ENCODE assay signal across 24 cellular contexts in genomic region chr3:151091685-151092352, GRCh38. TPM values are rescaled to one million over a fixed set of nuclear protein-coding genes. Genes with fewer than 3 reads are reported as not detected.
A peak's percentile ranks its signal among the peaks of the same experiment; 100 is the strongest.
DNase-seq lines count a peak whose midpoint lies in the region; ATAC-seq, FAIRE-seq and TF ChIP-seq lines count a peak whose summit lies in the region.
"Had no signal": no experiment of that assay in that cellular context is flagged by ENCODE, and none has a peak within 500 bp of the region (broad histone marks: within the 10 kb centered on the region; RNA-seq: fewer than 3 reads in every experiment).

No MANE protein-coding gene starts in this region.

- intact Hi-C loops in Right ventricle myocardium inferior (cut with DNase I) = no loop called here

- peak; percentile 29 for ATAC-seq in stimulated activated naive CD8-positive, alpha-beta T cell treated with anti-CD3 and anti-CD28 coated beads, Interleukin-15, amount 100 ng/mL, for 72 hours
- ATAC-seq in stimulated activated naive CD8-positive, alpha-beta T cell treated with anti-CD3 and anti-CD28 coated beads, Interleukin-15, Interleukin-2, amounts not matched to agents 100 U/mL and 50 U/mL, for 24 hours = no peak
- no peak for ATAC-seq in Right ventricle myocardium inferior

- TF ChIP-seq CTCF in fibroblast of the aortic adventitia (IDR thresholded peaks at IDR 0.05; ENCODE audit: insufficient read depth, low read length) (no peak), D721Med (IDR thresholded peaks at IDR 0.05; ENCODE audit: insufficient read depth, missing control alignments) (no peak)

- peaks cover 26% of the 10 kb centered on the region for H3K27me3 Mint-ChIP-seq in stimulated activated naive CD8-positive, alpha-beta T cell treated with anti-CD3 and anti-CD28 coated beads, Interleukin-15, amount 100 ng/mL, for 72 hours

- H3K4me1 Mint-ChIP-seq in stimulated activated naive CD8-positive, alpha-beta T cell treated with anti-CD3 and anti-CD28 coated beads, Interleukin-15, amount 100 ng/mL, for 72 hours = peaks cover 6% of the 10 kb centered on the region

- no peak overlapping the region for H3K27ac ChIP-seq in SK-N-MC
- H3K27ac ChIP-seq: 22Rv1, coronary artery, KMS-11, stomach, upper lobe of left lung had no signal

- H3K9ac ChIP-seq in SK-N-MC (ENCODE audit: insufficient read length) = no peak overlapping the region
- H3K9ac ChIP-seq: KMS-11 had no signal

- no peak for DNase-seq in stimulated activated naive CD8-positive, alpha-beta T cell treated with anti-CD3 and anti-CD28 coated beads, Interleukin-15, amount 100 ng/mL, for 72 hours
- DNase-seq in stimulated activated naive CD8-positive, alpha-beta T cell treated with anti-CD3 and anti-CD28 coated beads, Interleukin-15, Interleukin-2, amounts not matched to agents 100 U/mL and 50 U/mL, for 24 hours = no peak
- DNase-seq in SK-N-MC (ENCODE audit: low read depth, low spot score) (peak; percentile 5), fibroblast of the aortic adventitia (ENCODE audit: low read depth) (peak; percentile 4), DMS153 (lab: John Stamatoyannopoulos, UW) (no peak), D721Med (ENCODE audit: insufficient read length, low spot score) (no peak), HuH-7 (ENCODE audit: low spot score) (no peak), Right ventricle myocardium inferior (ENCODE audit: missing footprints) (no peak)
- DNase-seq: activated CD4-positive, alpha-beta T cell treated with anti-CD3 and anti-CD28 coated beads, Interleukin-2, amount 10 ng/mL, durations not matched to agents 24 days and 14 days; activated CD8-positive, alpha-beta memory T cell treated with anti-CD3 and anti-CD28 coated beads, Interleukin-2, amount 50 U/mL, for 4 hours; immature natural killer cell; NCI-H1417; NCI-H524 treated with DMSO at 0.1 percent for 48 hours; nucleus accumbens; SHP77; stimulated activated CD4-positive, alpha-beta T cell treated with anti-CD3 and anti-CD28 coated beads, Interleukin-4, amount 100 ng/mL, for 24 hours; stomach; T-helper 1 cell; upper lobe of left lung had no signal

- H3K4me3 ChIP-seq in SK-N-MC (no peak overlapping the region), fibroblast of the aortic adventitia (ENCODE audit: low read depth, low read length) (no peak overlapping the region)
- H3K4me3 ChIP-seq: coronary artery, lung, stomach, upper lobe of left lung had no signal

- no peaks in the 10 kb centered on the region for H3K9me3 ChIP-seq in SK-N-MC (ENCODE audit: low read depth, low read length)
- H3K9me3 ChIP-seq: stomach, upper lobe of left lung had no signal

- H3K36me3 ChIP-seq in SK-N-MC (ENCODE audit: insufficient read depth, low read length) = no peaks in the 10 kb centered on the region
- H3K36me3 ChIP-seq: stomach, upper lobe of left lung had no signal

- FAIRE-seq in D721Med (lab: Jason Lieb, UNC) = no peak
- FAIRE-seq: endometrium had no signal

- no peaks in the 10 kb centered on the region for H3K9me3 Mint-ChIP-seq in stimulated activated naive CD8-positive, alpha-beta T cell treated with anti-CD3 and anti-CD28 coated beads, Interleukin-15, amount 100 ng/mL, for 72 hours
- H3K9me3 Mint-ChIP-seq: activated CD4-positive, alpha-beta T cell treated with anti-CD3 and anti-CD28 coated beads, Interleukin-2, amount 10 ng/mL, durations not matched to agents 24 days and 14 days; immature natural killer cell had no signal

- H3K4me3 Mint-ChIP-seq in stimulated activated naive CD8-positive, alpha-beta T cell treated with anti-CD3 and anti-CD28 coated beads, Interleukin-15, amount 100 ng/mL, for 72 hours = no peak overlapping the region
- H3K4me3 Mint-ChIP-seq: activated CD4-positive, alpha-beta T cell treated with anti-CD3 and anti-CD28 coated beads, Interleukin-2, amount 10 ng/mL, durations not matched to agents 24 days and 14 days; immature natural killer cell had no signal

- no peak overlapping the region for H3K27ac Mint-ChIP-seq in stimulated activated naive CD8-positive, alpha-beta T cell treated with anti-CD3 and anti-CD28 coated beads, Interleukin-15, amount 100 ng/mL, for 72 hours
- H3K27ac Mint-ChIP-seq: activated CD4-positive, alpha-beta T cell treated with anti-CD3 and anti-CD28 coated beads, Interleukin-2, amount 10 ng/mL, durations not matched to agents 24 days and 14 days; immature natural killer cell had no signal

RNA-seq across cellular contexts. Expression of gene MED12L, which starts 6.4 kb away (rescaled TPM):
- 0.72 and 1.3 TPM in 2 replicates for total RNA-seq in fibroblast of the aortic adventitia (ENCODE audit: low replicate concordance)
- 0.49 TPM for total RNA-seq in Right ventricle myocardium inferior

Comparison
In these comparisons a context has a peak if more than half of its experiments do, and no peak if none do; other contexts are left out.
1. DNase-seq: peak in SK-N-MC (single experiment) and fibroblast of the aortic adventitia (single experiment); none in stimulated activated naive CD8-positive, alpha-beta T cell treated with anti-CD3 and anti-CD28 coated beads, Interleukin-15, amount 100 ng/mL, for 72 hours (0 of 2), stimulated activated naive CD8-positive, alpha-beta T cell treated with anti-CD3 and anti-CD28 coated beads, Interleukin-15, Interleukin-2, amounts not matched to agents 100 U/mL and 50 U/mL, for 24 hours (single experiment), DMS153 (single experiment), D721Med (single experiment), HuH-7 (single experiment) and Right ventricle myocardium inferior (single experiment).